Comparison of ENCODE assay signal across 21 cellular contexts in the genomic region with DNA sequence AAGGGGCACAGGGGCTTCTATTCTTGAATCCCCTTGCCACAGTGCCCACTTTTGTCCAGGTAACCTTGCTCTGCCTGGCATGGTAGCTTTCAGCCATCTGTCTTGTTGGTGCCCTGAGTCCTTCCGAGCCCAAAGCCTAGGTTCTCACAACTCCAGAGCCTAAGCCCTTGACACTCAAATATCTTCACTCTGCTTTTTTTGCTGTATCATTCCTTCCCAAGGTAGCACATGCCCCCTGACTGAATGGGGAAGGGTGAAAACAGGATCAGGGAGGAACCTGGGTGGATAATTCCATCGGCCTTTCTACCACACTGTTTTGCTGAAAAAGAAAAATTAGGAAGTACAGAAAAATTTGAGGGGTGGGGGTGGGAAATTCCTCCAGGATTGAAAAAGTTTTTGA. TPM values are rescaled to one million over a fixed set of nuclear protein-coding genes. Genes with fewer than 3 reads are reported as not detected.
DNase-seq lines count a peak whose midpoint lies in the region; ATAC-seq, FAIRE-seq and TF ChIP-seq lines count a peak whose summit lies in the region.
"Had no signal": no experiment of that assay in that cellular context is flagged by ENCODE, and none has a peak within 500 bp of the region (broad histone marks: within the 10 kb centered on the region; RNA-seq: fewer than 3 reads in every experiment).

No MANE protein-coding gene starts in this region.

- H3K4me3 Mint-ChIP-seq in CD8-positive, alpha-beta T cell, result no peak overlapping the region

- in situ Hi-C loops in gastrocnemius medialis (cut with MboI; ENCODE audit: low sequenced_read_pairs in 4 of 4), result loop anchor here in 2 of 4 donors (5.0 to 10.0 kb wide), 2 partner anchors 189 to 191 kb away; no protein-coding TSS in a partner anchor

- no peak for DNase-seq in right atrium auricular region (ENCODE audit: low spot score)
- DNase-seq in left ventricle myocardium superior, result no peak
- DNase-seq in gastrocnemius medialis, result no peak
- DNase-seq in frontal cortex (ENCODE audit: low spot score in 2 of 2), result no peak
- no peak for DNase-seq in CD8-positive, alpha-beta T cell
- no peak for DNase-seq in NCI-H1417 treated with DMSO at 0.1 percent for 48 hours (lab: John Stamatoyannopoulos, UW)
- DNase-seq: BE2C, EL, GF-D8, Karpas-422, MV-4-11, NCI-H1105 treated with DMSO at 0.1 percent for 48 hours, NCI-H1694 treated with DMSO at 0.1 percent for 48 hours, NCI-H2081 treated with DMSO at 0.1 percent for 48 hours, NCI-H2171 treated with DMSO at 0.1 percent for 48 hours, NCI-H524 treated with DMSO at 0.1 percent for 48 hours, NCI-H82, SHP77 had no signal

- TF ChIP-seq EP300 in gastroesophageal sphincter (IDR thresholded peaks at IDR 0.05), result no peak

- no peak for ATAC-seq in left ventricle myocardium superior
- ATAC-seq in gastroesophageal sphincter, result no peak
- ATAC-seq in gastrocnemius medialis, result no peak
- ATAC-seq in CD8-positive, alpha-beta T cell, result no peak

- intact Hi-C loops in left ventricle myocardium superior (cut with micrococcal nuclease), result no loop called here
- intact Hi-C loops in gastrocnemius medialis (cut with DNase I; ENCODE audit: low total_unique reads), result no loop called here
- intact Hi-C loops in CD8-positive, alpha-beta T cell (cut with DNase I, micrococcal nuclease), result no loop called here

- POLR2A ChIA-PET in CD8-positive, alpha-beta T cell (lab: Charles Lee), result no interaction called here

- no peaks in the 10 kb centered on the region for H3K36me3 Mint-ChIP-seq in CD8-positive, alpha-beta T cell

- H3K4me3 ChIP-seq in right atrium auricular region, result no peak overlapping the region
- no peak overlapping the region for H3K4me3 ChIP-seq in gastroesophageal sphincter
- H3K4me3 ChIP-seq in gastrocnemius medialis, result no peak overlapping the region
- no peak overlapping the region for H3K4me3 ChIP-seq in CD8-positive, alpha-beta T cell (ENCODE audit: low read depth, low read length)

- 67 to 86% methylated on average over 1 of the region's 2 CpGs for WGBS in gastroesophageal sphincter (ENCODE audit: low coverage in 1 of 2), 2 donors

- H3K36me3 ChIP-seq in right atrium auricular region (peaks cover 73% of the 10 kb centered on the region), gastroesophageal sphincter (peaks cover 0 to 67% of the 10 kb centered on the region in 2 donors), gastrocnemius medialis (peaks cover 0 to 11% of the 10 kb centered on the region in 2 donors)
- no peaks in the 10 kb centered on the region for H3K36me3 ChIP-seq in CD8-positive, alpha-beta T cell (ENCODE audit: insufficient read depth, low read length)
- H3K36me3 ChIP-seq: BE2C had no signal

- H3K9me3 ChIP-seq in right atrium auricular region (no peaks in the 10 kb centered on the region), gastroesophageal sphincter (no peaks in the 10 kb centered on the region), gastrocnemius medialis (no peaks in the 10 kb centered on the region)
- H3K9me3 ChIP-seq in CD8-positive, alpha-beta T cell (ENCODE audit: low read length), result no peaks in the 10 kb centered on the region
- H3K9me3 ChIP-seq: BE2C had no signal

- no peaks in the 10 kb centered on the region for H3K27me3 ChIP-seq in right atrium auricular region
- H3K27me3 ChIP-seq in gastroesophageal sphincter, result no peaks in the 10 kb centered on the region
- H3K27me3 ChIP-seq in gastrocnemius medialis, result no peaks in the 10 kb centered on the region
- no peaks in the 10 kb centered on the region for H3K27me3 ChIP-seq in CD8-positive, alpha-beta T cell (ENCODE audit: insufficient read depth, low read length)
- H3K27me3 ChIP-seq: BE2C had no signal

- H3K27ac Mint-ChIP-seq in CD8-positive, alpha-beta T cell, result no peak overlapping the region

- no peaks in the 10 kb centered on the region for H3K27me3 Mint-ChIP-seq in CD8-positive, alpha-beta T cell (ENCODE audit: low read depth)

- H3K27ac ChIP-seq in right atrium auricular region, result peak overlapping the region; percentile 16 to 31
- H3K27ac ChIP-seq in gastroesophageal sphincter, result peak overlapping the region in 3 of 4 donors; percentile 23 to 97 (median 95)
- peak overlapping the region; percentile 65 to 97 (median 96) for H3K27ac ChIP-seq in gastrocnemius medialis
- no peak overlapping the region for H3K27ac ChIP-seq in CD8-positive, alpha-beta T cell (ENCODE audit: low read depth, low read length)

- peaks cover 7% of the 10 kb centered on the region for H3K4me1 Mint-ChIP-seq in CD8-positive, alpha-beta T cell (ENCODE audit: low read depth)

- no peaks in the 10 kb centered on the region for H3K9me3 Mint-ChIP-seq in CD8-positive, alpha-beta T cell

- FAIRE-seq in frontal cortex (lab: Jason Lieb, UNC), result no peak

- no peak for TF ChIP-seq CTCF in right atrium auricular region (IDR thresholded peaks at IDR 0.05)
- TF ChIP-seq CTCF in gastroesophageal sphincter (IDR thresholded peaks at IDR 0.05), result no peak
- no peak for TF ChIP-seq CTCF in gastrocnemius medialis (IDR thresholded peaks at IDR 0.05 in 4 of 5, conservative IDR thresholded peaks at IDR 0.05 in 1 of 5)
- no peak for TF ChIP-seq CTCF in CD8-positive, alpha-beta T cell (IDR thresholded peaks at IDR 0.05)

- H3K4me1 ChIP-seq in right atrium auricular region (peaks cover 0 to 51% of the 10 kb centered on the region in 2 donors), gastroesophageal sphincter (peaks cover 0 to 18% (median 5%) of the 10 kb centered on the region in 3 donors), gastrocnemius medialis (peaks cover 16 to 32% of the 10 kb centered on the region in 2 donors)
- peaks cover 8% of the 10 kb centered on the region for H3K4me1 ChIP-seq in CD8-positive, alpha-beta T cell (ENCODE audit: insufficient read depth, low read length)

- TF ChIP-seq POLR2A in gastroesophageal sphincter (IDR thresholded peaks at IDR 0.05) (no peak), gastrocnemius medialis (IDR thresholded peaks at IDR 0.05) (no peak)

- CTCF ChIA-PET in CD8-positive, alpha-beta T cell (lab: Charles Lee), result interaction anchor here (0.6 to 1.5 kb wide), 3 partner anchors 10 to 52 kb away, joined by 3 to 6 read pairs (median 3); no protein-coding TSS in a partner anchor

RNA-seq across cellular contexts. Expression of a gene that starts 37.6 kb away (rescaled TPM):
- 100 to 1,000 TPM; 448 to 908 TPM for total RNA-seq in right atrium auricular region
- total RNA-seq in left ventricle myocardium superior, result 1,459 TPM
- total RNA-seq in gastroesophageal sphincter, result 10 to 100 TPM; 12.9 to 45.8 (median 18.6) TPM
- total RNA-seq in gastrocnemius medialis, result 100 to 1,000 TPM; 164 to 305 (median 227) TPM
- under 0.01 TPM for total RNA-seq in frontal cortex
- total RNA-seq in CD8-positive, alpha-beta T cell, result not detected

RNA-seq across cellular contexts. Expression of a gene that starts 50.5 kb away (rescaled TPM):
- total RNA-seq in right atrium auricular region (10 to 100 TPM; 28.6 to 41.2 TPM), left ventricle myocardium superior (48.4 TPM), gastroesophageal sphincter (100 to 1,000 TPM in 3 of 4 donors, 10 to 100 TPM in 1; 91.5 to 121 (median 117) TPM), gastrocnemius medialis (10 to 100 TPM; 16.4 to 22.7 (median 18.0) TPM), frontal cortex (46.5 TPM)
- total RNA-seq in CD8-positive, alpha-beta T cell, result 1 to 10 TPM; 1.6 to 2.0 TPM

RNA-seq across cellular contexts. Expression of a gene that starts 51.6 kb away (rescaled TPM):
- total RNA-seq in right atrium auricular region (under 1 TPM; 0.19 to 0.31 TPM), left ventricle myocardium superior (0.25 TPM), gastroesophageal sphincter (not detected), gastrocnemius medialis (1 to 10 TPM in 1 of 4 donors, under 1 TPM in 2, not detected in 1; 0.13 to 4.2 (median 0.92) TPM), frontal cortex (not detected)
- not detected for total RNA-seq in CD8-positive, alpha-beta T cell
- total RNA-seq: A673, IMR-90 had no signal

Comparison
In these comparisons a context has a peak if more than half of its experiments do, and no peak if none do; other contexts are left out.
1. RNA of a gene that starts 37.6 kb away (total RNA-seq): 1,459 TPM in left ventricle myocardium superior (single experiment), 448 to 908 TPM in right atrium auricular region, 164 to 305 TPM in gastrocnemius medialis and 12.9 to 45.8 TPM in gastroesophageal sphincter; not detected in CD8-positive, alpha-beta T cell and under 0.01 TPM in frontal cortex (single experiment); every median in the first group is over 10 times any median in the second.
2. RNA of a gene that starts 50.5 kb away (total RNA-seq): 91.5 to 121 TPM in gastroesophageal sphincter, 48.4 TPM in left ventricle myocardium superior (single experiment), 46.5 TPM in frontal cortex (single experiment), 28.6 to 41.2 TPM in right atrium auricular region and 16.4 to 22.7 TPM in gastrocnemius medialis; 1.6 to 2.0 TPM in CD8-positive, alpha-beta T cell; every median in the first group is over 4 times any median in the second.